8 cellular contexts compared by ENCODE assay signal in the genomic region with DNA sequence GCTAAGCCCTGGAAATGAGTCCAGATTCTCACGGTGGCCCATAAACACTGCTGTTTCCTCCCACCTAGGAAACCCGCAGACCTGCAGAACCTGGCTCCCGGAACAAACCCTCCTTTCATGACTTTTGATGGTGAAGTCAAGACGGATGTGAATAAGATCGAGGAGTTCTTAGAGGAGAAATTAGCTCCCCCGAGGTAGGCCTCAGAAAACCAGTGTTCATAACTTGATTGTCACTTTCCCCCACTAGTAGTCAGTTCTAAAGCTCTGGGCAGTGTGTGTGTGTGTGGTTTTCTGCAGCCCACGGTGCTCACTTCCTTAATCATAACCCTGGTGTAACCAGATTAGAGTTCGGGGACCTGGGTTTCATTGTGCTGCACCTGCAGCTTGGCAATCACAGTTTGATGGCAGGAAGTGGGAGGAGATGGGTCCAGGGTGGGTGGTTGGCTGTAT. TPM values are rescaled to one million over a fixed set of nuclear protein-coding genes. Genes with fewer than 3 reads are reported as not detected.
DNase-seq lines count a peak whose midpoint lies in the region; ATAC-seq, FAIRE-seq and TF ChIP-seq lines count a peak whose summit lies in the region.

No MANE protein-coding gene starts in this region.

- H4K20me1 ChIP-seq in OCI-LY3 (ENCODE audit: insufficient read depth, low read length), result no peaks in the 10 kb centered on the region

- H3K27ac Mint-ChIP-seq in naive thymus-derived CD8-positive, alpha-beta T cell, result peak overlapping the region in 8 of 10 donors; percentile 3 to 87 (median 64)

- H3K27me3 Mint-ChIP-seq in naive thymus-derived CD8-positive, alpha-beta T cell, result peaks cover 0 to 6% (median 1%) of the 10 kb centered on the region in 5 donors

- no peaks in the 10 kb centered on the region for H3K79me2 ChIP-seq in OCI-LY3 (ENCODE audit: low read length)

- POLR2A ChIA-PET in naive thymus-derived CD8-positive, alpha-beta T cell (lab: Charles Lee), result no interaction called here
- POLR2A ChIA-PET in HEK293T (lab: Yijun Ruan, JAX), result no interaction called here

- CTCF ChIA-PET in HEK293T (lab: Yijun Ruan, JAX), result no interaction called here

- no peaks in the 10 kb centered on the region for H3K27me3 ChIP-seq in OCI-LY3 (ENCODE audit: low read depth, low read length)

- peak overlapping the region; percentile 31 to 86 (median 72) for H3K4me3 Mint-ChIP-seq in naive thymus-derived CD8-positive, alpha-beta T cell

- peak overlapping the region; percentile 58 for H2AFZ ChIP-seq in OCI-LY3 (ENCODE audit: low read depth, low read length)

- H3K27ac ChIP-seq in OCI-LY3 (ENCODE audit: low read length), result peak overlapping the region; percentile 29; the same call in 1 of the 2 replicates

- no peaks in the 10 kb centered on the region for H3K9me3 ChIP-seq in OCI-LY3 (ENCODE audit: insufficient read depth, low read length)

- DNase-seq in naive thymus-derived CD8-positive, alpha-beta T cell, result peak in 6 of 10 donors; percentile 12 to 69 (median 45)
- DNase-seq in NAMALWA (ENCODE audit: low spot score) (no peak), T1000 (lab: John Stamatoyannopoulos, UW) (no peak), H54 (ENCODE audit: insufficient read length, low spot score) (no peak), HEK293T (ENCODE audit: extremely low spot score) (no peak)

- peak overlapping the region; percentile 58 for H3K4me2 ChIP-seq in OCI-LY3 (ENCODE audit: low read length)

- peak overlapping the region; percentile 32 for H3K4me3 ChIP-seq in OCI-LY3 (ENCODE audit: low read length)

- TF ChIP-seq CTCF in OCI-LY3 (IDR thresholded peaks at IDR 0.05; ENCODE audit: low read depth, low read length), result no peak

- FAIRE-seq in H54 (lab: Jason Lieb, UNC), result no peak

- H3K9ac ChIP-seq in OCI-LY3 (ENCODE audit: low read length), result peak overlapping the region; percentile 17; the same call in 1 of the 2 replicates

- ATAC-seq in GM18519 (IDR thresholded peaks at IDR 0.05; ENCODE audit: low FRiP score, unreplicated experiment), result peak; percentile 83
- ATAC-seq in HG02759 (IDR thresholded peaks at IDR 0.05; ENCODE audit: unreplicated experiment), result peak; percentile 87
- ATAC-seq in naive thymus-derived CD8-positive, alpha-beta T cell, result peak; percentile 87 to 92

- TF ChIP-seq POLR2A in H54 (IDR thresholded peaks at IDR 0.05; ENCODE audit: low read depth, low read length), result no peak

- H3K36me3 Mint-ChIP-seq in naive thymus-derived CD8-positive, alpha-beta T cell, result no peaks in the 10 kb centered on the region

- no peaks in the 10 kb centered on the region for H3K9me3 Mint-ChIP-seq in naive thymus-derived CD8-positive, alpha-beta T cell

- H3K4me1 ChIP-seq in OCI-LY3 (ENCODE audit: low read length), result peaks cover 14% of the 10 kb centered on the region

- H3K36me3 ChIP-seq in OCI-LY3 (replicated peaks; ENCODE audit: low read depth, low read length), result no peaks in the 10 kb centered on the region

- H3K4me1 Mint-ChIP-seq in naive thymus-derived CD8-positive, alpha-beta T cell, result peaks cover 10 to 29% (median 26%) of the 10 kb centered on the region in 4 donors

TF ChIP-seq in HEK293T, 16 proteins besides CTCF, POLR2A, EP300 and RAD21:
- TF ChIP-seq FOXA1 (IDR thresholded peaks at IDR 0.05) (no peak), ARNT (IDR thresholded peaks at IDR 0.05) (no peak), NFRKB (IDR thresholded peaks at IDR 0.05) (no peak), FOXM1 (IDR thresholded peaks at IDR 0.05; ENCODE audit: borderline replicate concordance) (no peak), ZNF384 (IDR thresholded peaks at IDR 0.05) (no peak), TARDBP (IDR thresholded peaks at IDR 0.05) (no peak), ELF4 (IDR thresholded peaks at IDR 0.05) (no peak), SUZ12 (IDR thresholded peaks at IDR 0.05) (no peak), SP1 (IDR thresholded peaks at IDR 0.05) (no peak), L3MBTL2 (conservative IDR thresholded peaks at IDR 0.05) (no peak), HDGF (IDR thresholded peaks at IDR 0.05; ENCODE audit: borderline replicate concordance) (no peak), BHLHE40 (IDR thresholded peaks at IDR 0.05; ENCODE audit: borderline replicate concordance) (no peak)
- TF ChIP-seq, protein P1, sequence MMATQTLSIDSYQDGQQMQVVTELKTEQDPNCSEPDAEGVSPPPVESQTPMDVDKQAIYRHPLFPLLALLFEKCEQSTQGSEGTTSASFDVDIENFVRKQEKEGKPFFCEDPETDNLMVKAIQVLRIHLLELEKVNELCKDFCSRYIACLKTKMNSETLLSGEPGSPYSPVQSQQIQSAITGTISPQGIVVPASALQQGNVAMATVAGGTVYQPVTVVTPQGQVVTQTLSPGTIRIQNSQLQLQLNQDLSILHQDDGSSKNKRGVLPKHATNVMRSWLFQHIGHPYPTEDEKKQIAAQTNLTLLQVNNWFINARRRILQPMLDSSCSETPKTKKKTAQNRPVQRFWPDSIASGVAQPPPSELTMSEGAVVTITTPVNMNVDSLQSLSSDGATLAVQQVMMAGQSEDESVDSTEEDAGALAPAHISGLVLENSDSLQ (IDR thresholded peaks at IDR 0.05), result no peak

RNA-seq across cellular contexts. Expression of gene CLIC6, which starts 39.1 kb away (rescaled TPM):
- total RNA-seq in naive thymus-derived CD8-positive, alpha-beta T cell, result under 1 TPM; 0.44 TPM
- under 1 TPM in 2 of 3 donors, not detected in 1; 0.09 to 0.21 TPM for polyA plus RNA-seq in naive thymus-derived CD8-positive, alpha-beta T cell

Comparison
In these comparisons a context has a peak if more than half of its experiments do, and no peak if none do; other contexts are left out.
1. DNase-seq: peak in naive thymus-derived CD8-positive, alpha-beta T cell (6 of 10); none in NAMALWA (single experiment), T1000 (single experiment), H54 (single experiment) and HEK293T (single experiment).
2. Peak in every context shown above with its lines, with median percentiles within 50 percentile points of each other: ATAC-seq.